ENCODE assay signal across 16 cellular contexts in the genomic region with DNA sequence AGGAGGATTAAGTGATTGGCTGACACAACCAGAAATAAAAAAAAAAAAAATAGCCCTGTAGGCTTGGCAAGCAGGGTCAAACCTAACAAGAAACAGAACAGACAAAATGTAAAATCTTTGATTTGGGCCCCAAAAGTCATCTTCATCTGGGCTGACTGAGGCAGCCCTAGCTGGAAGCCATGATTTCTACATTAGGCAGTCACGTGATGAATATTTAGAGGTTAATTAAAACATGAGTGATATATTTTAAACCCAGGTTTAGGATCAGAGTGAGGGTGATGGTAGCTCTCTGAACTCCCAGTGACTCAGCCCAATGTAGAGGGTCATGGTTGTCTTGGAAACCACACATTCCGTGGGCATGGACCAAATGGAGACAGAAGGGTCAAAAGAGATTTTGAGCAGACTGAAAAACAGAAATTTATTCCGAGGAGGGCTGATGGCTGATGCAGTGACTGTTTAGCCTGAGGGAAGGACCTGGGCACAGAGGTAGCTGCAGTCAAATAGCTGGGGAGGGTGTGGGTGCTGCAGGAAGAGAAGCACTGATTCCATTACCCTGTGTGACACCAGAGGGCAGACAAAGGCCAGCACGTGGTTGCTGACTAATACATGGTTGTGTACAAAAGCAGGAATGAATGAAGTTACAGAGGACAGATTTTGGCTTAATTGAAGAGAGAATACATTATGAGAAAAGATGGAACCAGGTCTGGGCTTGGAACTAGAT.
DNase-seq lines count a peak whose midpoint lies in the region; ATAC-seq and TF ChIP-seq lines count a peak whose summit lies in the region.
"Had no signal": no experiment of that assay in that cellular context is flagged by ENCODE, and none has a peak within 500 bp of the region (broad histone marks: within the 10 kb centered on the region; RNA-seq: fewer than 3 reads in every experiment).

No MANE protein-coding gene starts in this region.

- H3K4me3 Mint-ChIP-seq in H9, result no peak overlapping the region
- no peak overlapping the region for H3K4me3 Mint-ChIP-seq in activated T-helper 17 cell treated with anti-CD3 and anti-CD28 coated beads, Interleukin-2, amount 50 U/mL, for 72 hours
- H3K4me3 Mint-ChIP-seq: activated CD8-positive, alpha-beta T cell treated with anti-CD3 and anti-CD28 coated beads for 36 hours; activated T-helper 1 cell treated with anti-CD3 and anti-CD28 coated beads, Interleukin-12 subunit alpha, Interleukin-12 subunit beta, Interleukin-2, Interleukin-4 antibody, amounts not matched to agents 30 ng/mL and 10 ng/mL and 1 ng/mL, durations not matched to agents 14 hours and 24 hours and 36 hours had no signal

- in situ Hi-C loops in Caki2 (cut with HindIII; ENCODE audit: low pct_unique_long_range_greater_than_20kb, low sequenced_read_pairs), result no loop called here

- H3K23ac ChIP-seq in H9 (ENCODE audit: insufficient read length, low read depth, low read length), result no peak overlapping the region

- no peaks in the 10 kb centered on the region for H3K79me2 ChIP-seq in H9 (ENCODE audit: insufficient read depth, low read length)
- no peaks in the 10 kb centered on the region for H3K79me2 ChIP-seq in OCI-LY3 (ENCODE audit: low read length)
- no peaks in the 10 kb centered on the region for H3K79me2 ChIP-seq in hepatocyte

- ATAC-seq in GM21717 (IDR thresholded peaks at IDR 0.05; ENCODE audit: unreplicated experiment) (no peak), HG03342 (IDR thresholded peaks at IDR 0.05; ENCODE audit: unreplicated experiment) (no peak), GM21528 (IDR thresholded peaks at IDR 0.05; ENCODE audit: low FRiP score, unreplicated experiment) (no peak)
- no peak for ATAC-seq in activated T-helper 17 cell treated with anti-CD3 and anti-CD28 coated beads, Interleukin-2, amount 50 U/mL, for 72 hours (replicated peaks)
- ATAC-seq: activated CD8-positive, alpha-beta T cell treated with anti-CD3 and anti-CD28 coated beads for 36 hours; Panc1 had no signal

- H3K4me1 Mint-ChIP-seq in H9, result peaks cover 9 to 13% of the 10 kb centered on the region in 2 experiments
- no peaks in the 10 kb centered on the region for H3K4me1 Mint-ChIP-seq in activated T-helper 17 cell treated with anti-CD3 and anti-CD28 coated beads, Interleukin-2, amount 50 U/mL, for 72 hours

- no peaks in the 10 kb centered on the region for H3K23me2 ChIP-seq in H9 (ENCODE audit: insufficient read length, low read depth, low read length, poor library complexity, severe bottlenecking)

- H3K14ac ChIP-seq in H9 (ENCODE audit: insufficient read depth, low read length), result no peak overlapping the region

- H3K18ac ChIP-seq in H9 (ENCODE audit: insufficient read length, low read depth, low read length), result no peak overlapping the region

- H3K9me2 ChIP-seq in hepatocyte (replicated peaks; ENCODE audit: insufficient read depth), result no peaks in the 10 kb centered on the region

- H3K4ac ChIP-seq in H9 (ENCODE audit: low read depth, low read length), result no peak overlapping the region

- H3K79me1 ChIP-seq in H9 (ENCODE audit: insufficient read depth, low read depth, low read length, poor library complexity, severe bottlenecking), result no peaks in the 10 kb centered on the region

- H3K9me3 ChIP-seq in H9 (ENCODE audit: control insufficient read depth, low read depth, low read length) (no peaks in the 10 kb centered on the region), OCI-LY3 (ENCODE audit: insufficient read depth, low read length) (no peaks in the 10 kb centered on the region), hepatocyte (ENCODE audit: low read depth) (no peaks in the 10 kb centered on the region)
- H3K9me3 ChIP-seq: thyroid gland had no signal

- H3K36me3 ChIP-seq in OCI-LY3 (replicated peaks; ENCODE audit: low read depth, low read length) (no peaks in the 10 kb centered on the region), hepatocyte (replicated peaks; ENCODE audit: insufficient read depth, low read depth) (no peaks in the 10 kb centered on the region)
- H3K36me3 ChIP-seq: thyroid gland had no signal

- no peak overlapping the region; a peak in 1 of 7 replicates for H3K27ac Mint-ChIP-seq in H9
- no peak overlapping the region for H3K27ac Mint-ChIP-seq in activated T-helper 17 cell treated with anti-CD3 and anti-CD28 coated beads, Interleukin-2, amount 50 U/mL, for 72 hours
- H3K27ac Mint-ChIP-seq: activated CD8-positive, alpha-beta T cell treated with anti-CD3 and anti-CD28 coated beads for 36 hours; activated T-helper 1 cell treated with anti-CD3 and anti-CD28 coated beads, Interleukin-12 subunit alpha, Interleukin-12 subunit beta, Interleukin-2, Interleukin-4 antibody, amounts not matched to agents 30 ng/mL and 10 ng/mL and 1 ng/mL, durations not matched to agents 14 hours and 24 hours and 36 hours had no signal

- TF ChIP-seq CTCF in H9 (conservative IDR thresholded peaks at IDR 0.05) (peak; percentile 57; the same call in 2 of the 3 replicates), OCI-LY3 (IDR thresholded peaks at IDR 0.05; ENCODE audit: low read depth, low read length) (peak; percentile 31; the same call in 1 of the 2 replicates), hepatocyte (IDR thresholded peaks at IDR 0.05; ENCODE audit: poor library complexity) (no peak)

- no peak overlapping the region for H4K91ac ChIP-seq in H9 (ENCODE audit: insufficient read length, low read depth, low read length)

- H2AK5ac ChIP-seq in H9 (ENCODE audit: insufficient read length, low read length), result no peak overlapping the region

- no peak overlapping the region for H3K4me3 ChIP-seq in OCI-LY3 (ENCODE audit: low read length)
- no peak overlapping the region for H3K4me3 ChIP-seq in hepatocyte
- H3K4me3 ChIP-seq: thyroid gland had no signal

- no peak overlapping the region for H2BK20ac ChIP-seq in H9 (ENCODE audit: low read depth, low read length, poor library complexity, severe bottlenecking)

- H3K56ac ChIP-seq in H9 (ENCODE audit: insufficient read length, low read depth, low read length), result no peak overlapping the region

- H2BK15ac ChIP-seq in H9 (ENCODE audit: low read depth, low read length), result no peak overlapping the region

- H3K27ac ChIP-seq in H9 (ENCODE audit: insufficient read length, low read depth, low read length) (no peak overlapping the region), OCI-LY3 (ENCODE audit: low read length) (no peak overlapping the region), hepatocyte (no peak overlapping the region)
- H3K27ac ChIP-seq: thyroid gland, VCaP had no signal

- H3K4me2 ChIP-seq in H9 (ENCODE audit: insufficient read depth, insufficient read length, low read length) (no peak overlapping the region), OCI-LY3 (ENCODE audit: low read length) (no peak overlapping the region), hepatocyte (no peak overlapping the region)

- H2BK12ac ChIP-seq in H9 (ENCODE audit: insufficient read length, low read depth, low read length), result no peak overlapping the region

- no CpG with 5 or more reads among the region's 4 CpGs for WGBS in H9 (ENCODE audit: extremely low coverage, insufficient read length, low lambda C conversion rate)
- WGBS in hepatocyte (ENCODE audit: low lambda C conversion rate, missing lambda C conversion rate), result 64% methylated on average over 4 of the region's 4 CpGs

- no peak overlapping the region for H4K8ac ChIP-seq in H9 (replicated peaks; ENCODE audit: insufficient read length, low read depth, low read length)

- no peak overlapping the region for H2BK5ac ChIP-seq in H9 (ENCODE audit: insufficient read length, low read length)

- no peaks in the 10 kb centered on the region for H3K4me1 ChIP-seq in H9 (ENCODE audit: insufficient read depth, low read length)
- no peaks in the 10 kb centered on the region for H3K4me1 ChIP-seq in OCI-LY3 (ENCODE audit: low read length)
- H3K4me1 ChIP-seq in hepatocyte (ENCODE audit: insufficient read depth), result no peaks in the 10 kb centered on the region
- H3K4me1 ChIP-seq: thyroid gland had no signal

- no peak overlapping the region for H2BK120ac ChIP-seq in H9 (ENCODE audit: low read depth, low read length, poor library complexity, severe bottlenecking)

- H3K9ac ChIP-seq in H9 (ENCODE audit: extremely low read depth, insufficient read length, low read length) (no peak overlapping the region), OCI-LY3 (ENCODE audit: low read length) (no peak overlapping the region)

- no peak overlapping the region for H3T11ph ChIP-seq in H9 (ENCODE audit: low read length)

- no peaks in the 10 kb centered on the region for H3K9me3 Mint-ChIP-seq in H9
- H3K9me3 Mint-ChIP-seq in activated T-helper 17 cell treated with anti-CD3 and anti-CD28 coated beads, Interleukin-2, amount 50 U/mL, for 72 hours, result peaks cover 13% of the 10 kb centered on the region

- H3K36me3 Mint-ChIP-seq in H9 (ENCODE audit: insufficient read depth in 1 of 3, low read depth in 3 of 3), result no peaks in the 10 kb centered on the region
- H3K36me3 Mint-ChIP-seq in activated T-helper 17 cell treated with anti-CD3 and anti-CD28 coated beads, Interleukin-2, amount 50 U/mL, for 72 hours (ENCODE audit: low read depth), result no peaks in the 10 kb centered on the region

- H3K27me3 ChIP-seq in H9 (ENCODE audit: insufficient read depth, low read length) (0 out of 2 replicates have a peak, but pooled peaks cover 2% of the 10 kb centered on the region), OCI-LY3 (ENCODE audit: low read depth, low read length) (peaks cover 10% of the 10 kb centered on the region; the same call in 1 of the 2 replicates), hepatocyte (no peaks in the 10 kb centered on the region)
- H3K27me3 ChIP-seq: thyroid gland had no signal

- no peak overlapping the region for H2AFZ ChIP-seq in H9 (ENCODE audit: low read length)
- no peak overlapping the region for H2AFZ ChIP-seq in OCI-LY3 (ENCODE audit: low read depth, low read length)
- no peak overlapping the region for H2AFZ ChIP-seq in hepatocyte

- DNase-seq in Caki2 (ENCODE audit: low read depth) (peak; percentile 67), H9 (peak; percentile 43), hepatocyte (ENCODE audit: low spot score) (peak; percentile 12)
- DNase-seq: activated CD8-positive, alpha-beta T cell treated with anti-CD3 and anti-CD28 coated beads for 36 hours; DMS53; NCI-H446; SW 1271; thyroid gland had no signal

- H3K27me3 Mint-ChIP-seq in H9 (ENCODE audit: low read depth), result peaks cover 23% of the 10 kb centered on the region
- H3K27me3 Mint-ChIP-seq in activated T-helper 17 cell treated with anti-CD3 and anti-CD28 coated beads, Interleukin-2, amount 50 U/mL, for 72 hours, result peaks cover 4% of the 10 kb centered on the region

- H4K20me1 ChIP-seq in H9 (ENCODE audit: control insufficient read depth, insufficient read depth, insufficient read length), result no peaks in the 10 kb centered on the region
- no peaks in the 10 kb centered on the region for H4K20me1 ChIP-seq in OCI-LY3 (ENCODE audit: insufficient read depth, low read length)
- H4K20me1 ChIP-seq in hepatocyte (ENCODE audit: insufficient read depth, poor library complexity, severe bottlenecking), result no peaks in the 10 kb centered on the region

- no peak overlapping the region for H4K5ac ChIP-seq in H9 (ENCODE audit: insufficient read length, low read depth, low read length)

Comparison
In these comparisons a context has a peak if more than half of its experiments do, and no peak if none do; other contexts are left out.
1. DNase-seq: peak in every context shown above with its lines; median percentile 67 in Caki2; 43 in H9; 12 in hepatocyte.